8 cellular contexts compared by ENCODE assay signal in the genomic region with DNA sequence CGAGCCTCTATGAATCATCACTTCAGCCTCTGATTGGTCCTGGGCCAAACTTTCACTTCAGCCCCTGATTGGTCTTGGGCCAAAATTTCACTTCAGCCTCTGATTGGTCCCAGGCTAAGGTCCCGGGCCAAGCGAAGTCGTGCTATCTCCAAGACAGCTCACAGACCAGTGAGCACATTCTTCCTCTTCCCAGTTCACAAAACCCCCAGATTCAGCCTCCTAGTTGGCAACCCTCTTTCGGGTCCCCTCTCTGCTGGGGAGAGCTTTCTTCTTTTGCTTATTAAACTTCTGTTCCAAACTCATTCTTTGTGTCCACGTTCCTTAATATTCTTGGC.
A peak's percentile ranks its signal among the peaks of the same experiment; 100 is the strongest.
DNase-seq lines count a peak whose midpoint lies in the region; ATAC-seq, FAIRE-seq and TF ChIP-seq lines count a peak whose summit lies in the region.
"Not testable (repeated sequence)": the region's sequence is repeated elsewhere in the genome, so short reads cannot be mapped to it uniquely, and the experiment has no call there.

No MANE protein-coding gene starts in this region.

- H3K36me3 ChIP-seq in heart right ventricle: not testable (repeated sequence)

- ATAC-seq in HG02885 (IDR thresholded peaks at IDR 0.05; ENCODE audit: poor library complexity, unreplicated experiment) (peak; percentile 68), heart right ventricle (peak in 5 of 8 donors; percentile 46 to 78 (median 58))
- not testable (repeated sequence) for ATAC-seq in activated T-cell treated with anti-CD3 and anti-CD28 coated beads, Interleukin-2, amount 50 U/mL, for 4 hours; activated naive CD8-positive, alpha-beta T cell treated with anti-CD3 and anti-CD28 coated beads, Interleukin-2, amount 50 U/mL, for 24 hours; natural killer cell

- DNase-seq in activated T-cell treated with anti-CD3 and anti-CD28 coated beads, Interleukin-2, amount 50 U/mL, for 4 hours; activated naive CD8-positive, alpha-beta T cell treated with anti-CD3 and anti-CD28 coated beads, Interleukin-2, amount 50 U/mL, for 24 hours; heart right ventricle; natural killer cell: not testable (repeated sequence)

- not testable (repeated sequence) for TF ChIP-seq CTCF in heart right ventricle (IDR thresholded peaks at IDR 0.05); natural killer cell (IDR thresholded peaks at IDR 0.05)

- not testable (repeated sequence) for H3K27ac Mint-ChIP-seq in T-helper 1 cell treated with Interleukin-12 subunit alpha and Interleukin-12 subunit beta and Interleukin-4 antibody, amounts not matched to agents 30 μg/mL and 1 μg/mL, for 36 hours; activated naive CD8-positive, alpha-beta T cell treated with anti-CD3 and anti-CD28 coated beads, Interleukin-2, amount 50 U/mL, for 24 hours; natural killer cell; stimulated activated naive CD8-positive, alpha-beta T cell treated with anti-CD3 and anti-CD28 coated beads, Interleukin-15, Interleukin-2, amounts not matched to agents 100 ng/mL and 50 ng/mL, for 24 hours

- not testable (repeated sequence) for H3K27ac ChIP-seq in heart right ventricle

- not testable (repeated sequence) for H3K27me3 Mint-ChIP-seq in T-helper 1 cell treated with Interleukin-12 subunit alpha and Interleukin-12 subunit beta and Interleukin-4 antibody, amounts not matched to agents 30 μg/mL and 1 μg/mL, for 36 hours (ENCODE audit: low read depth); activated T-cell treated with anti-CD3 and anti-CD28 coated beads, Interleukin-2, amount 50 U/mL, for 4 hours (ENCODE audit: low read depth); activated naive CD8-positive, alpha-beta T cell treated with anti-CD3 and anti-CD28 coated beads, Interleukin-2, amount 50 U/mL, for 24 hours; natural killer cell (ENCODE audit: low read depth in 2 of 2); stimulated activated naive CD8-positive, alpha-beta T cell treated with anti-CD3 and anti-CD28 coated beads, Interleukin-15, Interleukin-2, amounts not matched to agents 100 ng/mL and 50 ng/mL, for 24 hours

- H3K27me3 ChIP-seq in heart right ventricle: not testable (repeated sequence)

- not testable (repeated sequence) for H3K9me3 ChIP-seq in heart right ventricle

- not testable (repeated sequence) for H3K4me1 Mint-ChIP-seq in T-helper 1 cell treated with Interleukin-12 subunit alpha and Interleukin-12 subunit beta and Interleukin-4 antibody, amounts not matched to agents 30 μg/mL and 1 μg/mL, for 36 hours (ENCODE audit: low read depth); activated T-cell treated with anti-CD3 and anti-CD28 coated beads, Interleukin-2, amount 50 U/mL, for 4 hours (ENCODE audit: low read depth); activated naive CD8-positive, alpha-beta T cell treated with anti-CD3 and anti-CD28 coated beads, Interleukin-2, amount 50 U/mL, for 24 hours; stimulated activated naive CD8-positive, alpha-beta T cell treated with anti-CD3 and anti-CD28 coated beads, Interleukin-15, Interleukin-2, amounts not matched to agents 100 ng/mL and 50 ng/mL, for 24 hours (ENCODE audit: low read depth)
- H3K4me1 Mint-ChIP-seq in natural killer cell: peaks cover 11 to 13% of the 10 kb centered on the region in 2 donors

- intact Hi-C loops in heart right ventricle (cut with DNase I); natural killer cell (cut with micrococcal nuclease): not testable (repeated sequence)

- no CpG with 5 or more reads among the region's 6 CpGs for WGBS in heart right ventricle, 2 donors

- peak overlapping the region in 1 of 10 donors; percentile 69 for H3K4me3 ChIP-seq in heart right ventricle

- H3K4me1 ChIP-seq in heart right ventricle: not testable (repeated sequence)

- peak overlapping the region; percentile 89 for H3K4me3 Mint-ChIP-seq in T-helper 1 cell treated with Interleukin-12 subunit alpha and Interleukin-12 subunit beta and Interleukin-4 antibody, amounts not matched to agents 30 μg/mL and 1 μg/mL, for 36 hours
- H3K4me3 Mint-ChIP-seq in activated T-cell treated with anti-CD3 and anti-CD28 coated beads, Interleukin-2, amount 50 U/mL, for 4 hours: peak overlapping the region; percentile 97
- H3K4me3 Mint-ChIP-seq in activated naive CD8-positive, alpha-beta T cell treated with anti-CD3 and anti-CD28 coated beads, Interleukin-2, amount 50 U/mL, for 24 hours: peak overlapping the region; percentile 99
- H3K4me3 Mint-ChIP-seq in natural killer cell: peak overlapping the region; percentile 93
- H3K4me3 Mint-ChIP-seq in stimulated activated naive CD8-positive, alpha-beta T cell treated with anti-CD3 and anti-CD28 coated beads, Interleukin-15, Interleukin-2, amounts not matched to agents 100 ng/mL and 50 ng/mL, for 24 hours: peak overlapping the region; percentile 94

- H3K36me3 Mint-ChIP-seq in T-helper 1 cell treated with Interleukin-12 subunit alpha and Interleukin-12 subunit beta and Interleukin-4 antibody, amounts not matched to agents 30 μg/mL and 1 μg/mL, for 36 hours (ENCODE audit: low read depth); activated T-cell treated with anti-CD3 and anti-CD28 coated beads, Interleukin-2, amount 50 U/mL, for 4 hours (ENCODE audit: insufficient read depth); activated naive CD8-positive, alpha-beta T cell treated with anti-CD3 and anti-CD28 coated beads, Interleukin-2, amount 50 U/mL, for 24 hours (ENCODE audit: low read depth); natural killer cell; stimulated activated naive CD8-positive, alpha-beta T cell treated with anti-CD3 and anti-CD28 coated beads, Interleukin-15, Interleukin-2, amounts not matched to agents 100 ng/mL and 50 ng/mL, for 24 hours (ENCODE audit: low read depth): not testable (repeated sequence)

- H3K9me3 Mint-ChIP-seq in T-helper 1 cell treated with Interleukin-12 subunit alpha and Interleukin-12 subunit beta and Interleukin-4 antibody, amounts not matched to agents 30 μg/mL and 1 μg/mL, for 36 hours; activated T-cell treated with anti-CD3 and anti-CD28 coated beads, Interleukin-2, amount 50 U/mL, for 4 hours; activated naive CD8-positive, alpha-beta T cell treated with anti-CD3 and anti-CD28 coated beads, Interleukin-2, amount 50 U/mL, for 24 hours; natural killer cell; stimulated activated naive CD8-positive, alpha-beta T cell treated with anti-CD3 and anti-CD28 coated beads, Interleukin-15, Interleukin-2, amounts not matched to agents 100 ng/mL and 50 ng/mL, for 24 hours: not testable (repeated sequence)

- FAIRE-seq in G401.6 (lab: Jason Lieb, UNC): peak; percentile 11
